In genomic region chr2:20557635-20558034, GRCh38 we compare ENCODE assay signal across 23 cellular contexts.
"Had no signal": no experiment of that assay in that cellular context is flagged by ENCODE, and none has a peak within 500 bp of the region (broad histone marks: within the 10 kb centered on the region; RNA-seq: fewer than 3 reads in every experiment).

No MANE protein-coding gene starts in this region.

- DNase-seq: activated CD4-positive, alpha-beta memory T cell treated with anti-CD3 and anti-CD28 coated beads, Interleukin-2, amount 10 ng/mL, durations not matched to agents 7 days and 5 days; activated CD4-positive, alpha-beta T cell treated with anti-CD3 and anti-CD28 coated beads for 36 hours; activated CD4-positive, alpha-beta T cell treated with anti-CD3 and anti-CD28 coated beads, Interleukin-2, amount 50 U/mL, for 1 hour; activated gamma-delta T cell; activated naive CD4-positive, alpha-beta T cell treated with anti-CD3 and anti-CD28 coated beads for 36 hours; activated T-cell treated with anti-CD3 and anti-CD28 coated beads for 4 hours; activated T-cell treated with anti-CD3 and anti-CD28 coated beads, Interleukin-2, amount 50 U/mL, for 48 hours; amygdala; brain microvascular endothelial cell; NCI-H1092; NCI-H1436; NCI-H1694 treated with DMSO at 0.1 percent for 48 hours; NCI-H2029 treated with DMSO at 0.1 percent for 48 hours; NCI-H345; NCI-H510A; NCI-H526 treated with DMSO at 0.1 percent for 48 hours; OCI-M1; RPMI8226; T-cell; T-helper 2 cell had no signal

- H3K36me3 ChIP-seq: brain microvascular endothelial cell, cardiac muscle cell had no signal

- H3K27me3 ChIP-seq: brain microvascular endothelial cell, cardiac muscle cell had no signal

- H3K27ac ChIP-seq: brain microvascular endothelial cell, cardiac muscle cell, SK-N-MC, VCaP had no signal

- H3K4me3 ChIP-seq: cardiac muscle cell, SK-N-MC had no signal
